Comparison of ENCODE assay signal across 20 cellular contexts in the genomic region with DNA sequence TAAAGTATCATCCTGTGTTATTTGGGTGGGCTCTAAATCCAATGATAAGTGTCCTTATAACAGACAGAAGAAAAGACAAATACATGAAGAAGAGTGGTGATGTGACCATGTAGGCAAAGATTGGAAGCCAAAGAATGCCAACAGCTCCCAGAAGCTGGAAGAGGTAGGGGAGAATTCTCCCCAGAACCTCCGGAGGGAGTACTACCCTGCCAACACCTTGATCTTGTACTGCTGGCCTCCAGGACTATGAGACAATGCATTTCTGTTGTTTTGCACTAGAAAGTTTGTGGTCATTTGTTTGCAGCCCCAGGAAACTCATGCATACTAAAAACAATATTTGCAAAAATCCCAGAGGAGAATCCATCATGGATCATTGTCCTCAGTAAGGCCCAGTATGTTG.
DNase-seq lines count a peak whose midpoint lies in the region; ATAC-seq and TF ChIP-seq lines count a peak whose summit lies in the region.
"Had no signal": no experiment of that assay in that cellular context is flagged by ENCODE, and none has a peak within 500 bp of the region (broad histone marks: within the 10 kb centered on the region; RNA-seq: fewer than 3 reads in every experiment).

No MANE protein-coding gene starts in this region.

- H3K36me3 Mint-ChIP-seq in GM23338 (ENCODE audit: low read depth) (no peaks in the 10 kb centered on the region), WTC11 (no peaks in the 10 kb centered on the region), endodermal cell (ENCODE audit: low read depth) (no peaks in the 10 kb centered on the region)
- H3K36me3 Mint-ChIP-seq: CD4-positive, CD25-positive, alpha-beta regulatory T cell; CD8-positive, alpha-beta T cell had no signal

- WGBS in endodermal cell (ENCODE audit: insufficient coverage in 1 of 2, insufficient read length in 1 of 2), 2 experiments = 93% methylated on average over 1 of the region's 1 CpG; no CpG with 5 or more reads in 1 of the 2 experiments

- DNase-seq in GM23338 (ENCODE audit: low spot score) (peak; percentile 8), WTC11 (ENCODE audit: low spot score) (no peak), endodermal cell (no peak), posterior cingulate gyrus (no peak), SW 1271 (lab: John Stamatoyannopoulos, UW) (no peak)
- DNase-seq: CD4-positive, CD25-positive, alpha-beta regulatory T cell; CD8-positive, alpha-beta T cell; DMS 273 treated with DMSO at 0.1 percent for 48 hours; DMS79; EL; GDM1; GOT3; H7 had no signal

- no peak overlapping the region for H3K27ac ChIP-seq in GM23338 (ENCODE audit: low read depth)
- H3K27ac ChIP-seq in endodermal cell (ENCODE audit: low read depth, low read length) = no peak overlapping the region
- H3K27ac ChIP-seq: 22Rv1, BLaER1, C4-2B had no signal

- no peaks in the 10 kb centered on the region for H3K27me3 Mint-ChIP-seq in GM23338 (ENCODE audit: insufficient read depth, low read depth, poor library complexity)
- no peaks in the 10 kb centered on the region for H3K27me3 Mint-ChIP-seq in WTC11 (ENCODE audit: low read depth)
- H3K27me3 Mint-ChIP-seq in endodermal cell (ENCODE audit: insufficient read depth) = peaks cover 48% of the 10 kb centered on the region
- H3K27me3 Mint-ChIP-seq: B cell had no signal

- POLR2A ChIA-PET in WTC11 (lab: Charles Lee) = no interaction called here

- H2AFZ ChIP-seq in GM23338 = no peak overlapping the region

- H3K4me1 Mint-ChIP-seq in GM23338 (peaks cover 19% of the 10 kb centered on the region), WTC11 (peaks cover 20% of the 10 kb centered on the region), endodermal cell (peaks cover 5% of the 10 kb centered on the region)
- H3K4me1 Mint-ChIP-seq: CD4-positive, CD25-positive, alpha-beta regulatory T cell had no signal

- no peaks in the 10 kb centered on the region for H3K9me3 ChIP-seq in endodermal cell (ENCODE audit: control insufficient read depth, low read length)
- H3K9me3 ChIP-seq: BLaER1 had no signal

- H3K9me3 Mint-ChIP-seq in GM23338 (no peaks in the 10 kb centered on the region), WTC11 (no peaks in the 10 kb centered on the region), endodermal cell (no peaks in the 10 kb centered on the region)
- H3K9me3 Mint-ChIP-seq: CD8-positive, alpha-beta T cell had no signal

- intact Hi-C loops in posterior cingulate gyrus (cut with DNase I) = no loop called here

- H3K9me2 ChIP-seq in GM23338 (ENCODE audit: insufficient read depth) = peaks cover 7% of the 10 kb centered on the region; the same call in 1 of the 2 replicates

- H3K27ac Mint-ChIP-seq in GM23338 (no peak overlapping the region), WTC11 (no peak overlapping the region), endodermal cell (no peak overlapping the region)
- H3K27ac Mint-ChIP-seq: B cell; CD8-positive, alpha-beta T cell had no signal

- H3K4me3 ChIP-seq in GM23338 = no peak overlapping the region
- H3K4me3 ChIP-seq in endodermal cell (ENCODE audit: low read length) = no peak overlapping the region
- H3K4me3 ChIP-seq: BLaER1, GM12878 had no signal

- H3K9ac ChIP-seq in endodermal cell (ENCODE audit: extremely low read depth, low read length, poor library complexity, severe bottlenecking) = no peak overlapping the region
- H3K9ac ChIP-seq: BLaER1 had no signal

- H3K27me3 ChIP-seq in GM23338 (ENCODE audit: insufficient read depth) (no peaks in the 10 kb centered on the region), endodermal cell (ENCODE audit: control insufficient read depth, insufficient read depth, low read length, poor library complexity, severe bottlenecking) (peaks cover 24% of the 10 kb centered on the region)
- H3K27me3 ChIP-seq: BLaER1 had no signal

- H3K4me2 ChIP-seq in GM23338 = no peak overlapping the region
- H3K4me2 ChIP-seq: BLaER1 had no signal

- peak; percentile 32 to 34 for TF ChIP-seq CTCF in GM23338 (conservative IDR thresholded peaks at IDR 0.05; ENCODE audit: low read depth in 2 of 2)
- TF ChIP-seq CTCF in WTC11 (IDR thresholded peaks at IDR 0.05) = no peak
- peak; percentile 62 for TF ChIP-seq CTCF in endodermal cell (conservative IDR thresholded peaks at IDR 0.05)

- H3K36me3 ChIP-seq in GM23338 (ENCODE audit: insufficient read depth) = no peaks in the 10 kb centered on the region
- H3K36me3 ChIP-seq in endodermal cell (ENCODE audit: control insufficient read depth, insufficient read depth, low read length) = no peaks in the 10 kb centered on the region
- H3K36me3 ChIP-seq: BLaER1 had no signal

- ATAC-seq in GM23338 (no peak), WTC11 (peak; percentile 55; the same call in 1 of the 2 replicates), GM21367 (IDR thresholded peaks at IDR 0.05; ENCODE audit: unreplicated experiment) (no peak)
- ATAC-seq: CD8-positive, alpha-beta T cell; GM12878; HCT116 had no signal

- H4K20me1 ChIP-seq in GM23338 (replicated peaks; ENCODE audit: insufficient read depth) = no peaks in the 10 kb centered on the region
- H4K20me1 ChIP-seq: BLaER1 had no signal

- H3K79me2 ChIP-seq in GM23338 (replicated peaks; ENCODE audit: insufficient read depth) = no peaks in the 10 kb centered on the region

- H3K4me1 ChIP-seq in GM23338 (ENCODE audit: insufficient read depth) (peaks cover 3% of the 10 kb centered on the region), endodermal cell (ENCODE audit: control insufficient read depth, insufficient read depth, low read length) (peaks cover under 1% of the 10 kb centered on the region)
- H3K4me1 ChIP-seq: BLaER1 had no signal

- CTCF ChIA-PET in WTC11 (lab: Charles Lee) = no interaction called here

- H3F3A ChIP-seq in GM23338 (replicated peaks; ENCODE audit: low read depth) = no peaks in the 10 kb centered on the region

- H3K4me3 Mint-ChIP-seq in GM23338 (no peak overlapping the region), WTC11 (no peak overlapping the region), endodermal cell (no peak overlapping the region)
- H3K4me3 Mint-ChIP-seq: B cell; CD4-positive, CD25-positive, alpha-beta regulatory T cell; CD8-positive, alpha-beta T cell had no signal

TF ChIP-seq in GM23338, 12 proteins besides CTCF, POLR2A, EP300 and RAD21:
- no peak for TF ChIP-seq ZNF114 (CRISPR knock-in tag; IDR thresholded peaks at IDR 0.05)
- TF ChIP-seq STAT1 (IDR thresholded peaks at IDR 0.05; ENCODE audit: unreplicated experiment) = no peak
- no peak for TF ChIP-seq EZH2 (IDR thresholded peaks at IDR 0.05; ENCODE audit: low read depth, unreplicated experiment)
- TF ChIP-seq POLR2AphosphoS5 (IDR thresholded peaks at IDR 0.05; ENCODE audit: low read depth) = no peak
- TF ChIP-seq, protein P1, sequence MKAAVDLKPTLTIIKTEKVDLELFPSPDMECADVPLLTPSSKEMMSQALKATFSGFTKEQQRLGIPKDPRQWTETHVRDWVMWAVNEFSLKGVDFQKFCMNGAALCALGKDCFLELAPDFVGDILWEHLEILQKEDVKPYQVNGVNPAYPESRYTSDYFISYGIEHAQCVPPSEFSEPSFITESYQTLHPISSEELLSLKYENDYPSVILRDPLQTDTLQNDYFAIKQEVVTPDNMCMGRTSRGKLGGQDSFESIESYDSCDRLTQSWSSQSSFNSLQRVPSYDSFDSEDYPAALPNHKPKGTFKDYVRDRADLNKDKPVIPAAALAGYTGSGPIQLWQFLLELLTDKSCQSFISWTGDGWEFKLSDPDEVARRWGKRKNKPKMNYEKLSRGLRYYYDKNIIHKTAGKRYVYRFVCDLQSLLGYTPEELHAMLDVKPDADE (IDR thresholded peaks at IDR 0.05) = no peak
TF ChIP-seq in GM23338: peak in this region for 0.

TF ChIP-seq in WTC11, 78 proteins besides CTCF, POLR2A, EP300 and RAD21:
- no peak for TF ChIP-seq FOXJ3 (CRISPR knock-in tag; IDR thresholded peaks at IDR 0.05; ENCODE audit: borderline replicate concordance)
- TF ChIP-seq CREM (CRISPR knock-in tag; IDR thresholded peaks at IDR 0.05) = no peak
- TF ChIP-seq, protein P2, sequence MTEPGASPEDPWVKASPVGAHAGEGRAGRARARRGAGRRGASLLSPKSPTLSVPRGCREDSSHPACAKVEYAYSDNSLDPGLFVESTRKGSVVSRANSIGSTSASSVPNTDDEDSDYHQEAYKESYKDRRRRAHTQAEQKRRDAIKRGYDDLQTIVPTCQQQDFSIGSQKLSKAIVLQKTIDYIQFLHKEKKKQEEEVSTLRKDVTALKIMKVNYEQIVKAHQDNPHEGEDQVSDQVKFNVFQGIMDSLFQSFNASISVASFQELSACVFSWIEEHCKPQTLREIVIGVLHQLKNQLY (CRISPR knock-in tag; IDR thresholded peaks at IDR 0.05) = no peak
- TF ChIP-seq SP1 (CRISPR knock-in tag; conservative IDR thresholded peaks at IDR 0.05) = no peak
- no peak for TF ChIP-seq KAT7 (CRISPR knock-in tag; IDR thresholded peaks at IDR 0.05; ENCODE audit: borderline replicate concordance)
- TF ChIP-seq, protein P3, sequence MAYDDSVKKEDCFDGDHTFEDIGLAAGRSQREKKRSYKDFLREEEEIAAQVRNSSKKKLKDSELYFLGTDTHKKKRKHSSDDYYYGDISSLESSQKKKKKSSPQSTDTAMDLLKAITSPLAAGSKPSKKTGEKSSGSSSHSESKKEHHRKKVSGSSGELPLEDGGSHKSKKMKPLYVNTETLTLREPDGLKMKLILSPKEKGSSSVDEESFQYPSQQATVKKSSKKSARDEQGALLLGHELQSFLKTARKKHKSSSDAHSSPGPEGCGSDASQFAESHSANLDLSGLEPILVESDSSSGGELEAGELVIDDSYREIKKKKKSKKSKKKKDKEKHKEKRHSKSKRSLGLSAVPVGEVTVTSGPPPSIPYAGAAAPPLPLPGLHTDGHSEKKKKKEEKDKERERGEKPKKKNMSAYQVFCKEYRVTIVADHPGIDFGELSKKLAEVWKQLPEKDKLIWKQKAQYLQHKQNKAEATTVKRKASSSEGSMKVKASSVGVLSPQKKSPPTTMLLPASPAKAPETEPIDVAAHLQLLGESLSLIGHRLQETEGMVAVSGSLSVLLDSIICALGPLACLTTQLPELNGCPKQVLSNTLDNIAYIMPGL (CRISPR knock-in tag; IDR thresholded peaks at IDR 0.05) = no peak
- TF ChIP-seq ZNF219 (CRISPR knock-in tag; IDR thresholded peaks at IDR 0.05; ENCODE audit: borderline replicate concordance) = no peak
- TF ChIP-seq EMX1 (CRISPR knock-in tag; IDR thresholded peaks at IDR 0.05) = no peak
- TF ChIP-seq TEAD1 (CRISPR knock-in tag; IDR thresholded peaks at IDR 0.05) = no peak
